ENCODE assay signal across 8 cellular contexts in genomic region chr1:205600085-205600484, GRCh38. TPM values are rescaled to one million over a fixed set of nuclear protein-coding genes. Genes with fewer than 3 reads are reported as not detected.
DNase-seq lines count a peak whose midpoint lies in the region; ATAC-seq and TF ChIP-seq lines count a peak whose summit lies in the region.

No MANE protein-coding gene starts in this region.

- H3K36me3 ChIP-seq in thoracic aorta (no peaks in the 10 kb centered on the region), Karpas-422 (ENCODE audit: insufficient read depth, low read length) (peaks cover 11% of the 10 kb centered on the region; the same call in 1 of the 2 replicates)

- H3K4me1 ChIP-seq in thoracic aorta (ENCODE audit: control insufficient read depth in 1 of 2, low read depth in 2 of 2) (peaks cover 25 to 32% of the 10 kb centered on the region in 2 donors), Karpas-422 (ENCODE audit: low read length) (peaks cover 51% of the 10 kb centered on the region)

- H3K27me3 ChIP-seq in thoracic aorta (replicated peaks; ENCODE audit: insufficient read depth) (no peaks in the 10 kb centered on the region), Karpas-422 (ENCODE audit: low read length) (no peaks in the 10 kb centered on the region)

- no peak for TF ChIP-seq CTCF in thoracic aorta (IDR thresholded peaks at IDR 0.05)

- H3K79me2 ChIP-seq in Karpas-422 (ENCODE audit: low read length): peaks cover 19% of the 10 kb centered on the region

- DNase-seq in activated T-cell treated with anti-CD3 and anti-CD28 coated beads for 24 hours (ENCODE audit: low read depth) (peak; percentile 17), activated T-cell treated with anti-CD3 and anti-CD28 coated beads for 4 hours (no peak), M059J (ENCODE audit: low read depth) (peak; percentile 68), thoracic aorta (ENCODE audit: low spot score) (no peak), LoVo (ENCODE audit: low spot score) (no peak), NCI-H146 treated with DMSO at 0.1 percent for 48 hours (lab: John Stamatoyannopoulos, UW; ENCODE audit: unreplicated experiment) (no peak), Karpas-422 (no peak)

- H4K20me1 ChIP-seq in Karpas-422 (ENCODE audit: insufficient read depth, low read depth, low read length): 0 out of 2 replicates have a peak, but pooled peaks cover 5% of the 10 kb centered on the region

- no peaks in the 10 kb centered on the region for H3K9me2 ChIP-seq in Karpas-422 (replicated peaks; ENCODE audit: insufficient read depth, low read length)

- H3K9me3 ChIP-seq in thoracic aorta: no peaks in the 10 kb centered on the region
- H3K9me3 ChIP-seq in Karpas-422 (ENCODE audit: low read length): no peaks in the 10 kb centered on the region

- H3K9ac ChIP-seq in Karpas-422 (ENCODE audit: low read length): no peak overlapping the region

- no peak overlapping the region for H2AFZ ChIP-seq in Karpas-422 (ENCODE audit: low read length)

- peak overlapping the region in 1 of 2 donors; percentile 77 for H3K27ac ChIP-seq in thoracic aorta
- no peak overlapping the region for H3K27ac ChIP-seq in Karpas-422 (ENCODE audit: low read length)

- H3K4me3 ChIP-seq in thoracic aorta (peak overlapping the region; percentile 9), Karpas-422 (ENCODE audit: low read length) (no peak overlapping the region)

- peak; percentile 61 for ATAC-seq in esophagus mucosa
- no peak for ATAC-seq in thoracic aorta (ENCODE audit: insufficient number of reproducible peaks, low FRiP score, low read depth)

- H3K4me2 ChIP-seq in Karpas-422 (ENCODE audit: low read depth, low read length, poor library complexity, severe bottlenecking): no peak overlapping the region

RNA-seq across cellular contexts. Expression of gene ELK4, which starts 31.7 kb away (rescaled TPM):
- total RNA-seq in M059J (2014; rRNA removed; shearing (Covaris generic)): 13.7 and 21.1 TPM in 2 replicates
- total RNA-seq in esophagus mucosa (28.8 TPM), thoracic aorta (10 to 100 TPM; 20.2 to 34.4 TPM)
- total RNA-seq in Karpas-422 (2014; rRNA removed; shearing (Covaris generic); ENCODE audit: low replicate concordance): 24.4 and 57.3 TPM in 2 replicates

Comparison
In these comparisons a context has a peak if more than half of its experiments do, and no peak if none do; other contexts are left out.
1. DNase-seq: peak in activated T-cell treated with anti-CD3 and anti-CD28 coated beads for 24 hours (single experiment) and M059J (single experiment); none in activated T-cell treated with anti-CD3 and anti-CD28 coated beads for 4 hours (single experiment), thoracic aorta (single experiment), LoVo (single experiment), NCI-H146 treated with DMSO at 0.1 percent for 48 hours (single experiment) and Karpas-422 (single experiment).